ENCODE assay signal across 1 cellular context in genomic region chr16:56569971-56570370, GRCh38.
TF ChIP-seq lines count a peak whose summit lies in the region.

No MANE protein-coding gene starts in this region.

TF ChIP-seq in HepG2, 621 proteins besides CTCF, POLR2A, EP300 and RAD21:
- TF ChIP-seq ZNF331 (CRISPR knock-in tag; IDR thresholded peaks at IDR 0.05): peak; percentile 91
- no peak for TF ChIP-seq ZNF138 (CRISPR knock-in tag; IDR thresholded peaks at IDR 0.05; ENCODE audit: low read depth)
TF ChIP-seq in HepG2: peak in this region for 1.
